8 cellular contexts compared by ENCODE assay signal in the genomic region with DNA sequence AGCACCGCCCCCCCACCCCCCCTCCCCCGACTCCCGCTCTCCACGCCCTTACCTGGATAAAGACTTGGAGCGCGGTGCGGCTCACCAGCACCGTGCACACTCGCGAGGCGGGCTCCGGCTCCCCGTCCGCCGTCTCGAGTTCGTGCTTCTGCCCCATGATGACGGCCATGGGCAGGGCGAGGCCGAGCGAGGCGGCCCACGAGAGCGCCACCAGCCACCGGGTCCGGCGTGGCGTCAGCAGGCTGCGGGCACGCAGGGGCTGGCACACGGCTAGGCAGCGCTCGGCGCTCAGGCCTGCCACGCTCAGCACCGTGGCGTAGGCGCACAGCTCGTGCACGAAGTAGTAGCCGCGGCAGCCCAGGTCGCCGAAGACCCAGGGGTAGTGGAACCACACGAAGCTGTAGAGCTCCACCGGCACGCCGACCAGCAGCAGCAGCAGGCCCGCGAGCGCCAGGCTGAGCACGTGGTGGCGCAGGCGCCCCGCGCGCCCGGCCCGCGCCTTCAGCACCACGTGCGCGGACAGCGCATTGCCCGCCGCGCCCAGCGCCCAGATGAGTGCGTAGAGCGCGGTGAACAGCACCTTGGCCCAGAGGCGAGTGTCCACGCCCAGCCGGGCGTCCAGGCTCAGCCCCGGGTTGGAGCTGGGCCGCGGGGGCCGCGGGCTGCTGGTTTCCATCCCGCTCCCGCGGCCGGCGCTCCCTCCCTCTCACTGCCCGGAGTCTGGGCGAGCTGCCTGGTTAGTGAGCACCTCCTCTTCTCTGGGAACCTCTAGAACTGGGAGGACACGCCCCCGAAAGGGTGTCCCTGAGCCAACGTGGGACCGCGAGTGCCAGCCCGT. TPM values are rescaled to one million over a fixed set of nuclear protein-coding genes. Genes with fewer than 3 reads are reported as not detected.
DNase-seq lines count a peak whose midpoint lies in the region; ATAC-seq and TF ChIP-seq lines count a peak whose summit lies in the region.

A gene with protein sequence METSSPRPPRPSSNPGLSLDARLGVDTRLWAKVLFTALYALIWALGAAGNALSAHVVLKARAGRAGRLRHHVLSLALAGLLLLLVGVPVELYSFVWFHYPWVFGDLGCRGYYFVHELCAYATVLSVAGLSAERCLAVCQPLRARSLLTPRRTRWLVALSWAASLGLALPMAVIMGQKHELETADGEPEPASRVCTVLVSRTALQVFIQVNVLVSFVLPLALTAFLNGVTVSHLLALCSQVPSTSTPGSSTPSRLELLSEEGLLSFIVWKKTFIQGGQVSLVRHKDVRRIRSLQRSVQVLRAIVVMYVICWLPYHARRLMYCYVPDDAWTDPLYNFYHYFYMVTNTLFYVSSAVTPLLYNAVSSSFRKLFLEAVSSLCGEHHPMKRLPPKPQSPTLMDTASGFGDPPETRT (minus strand): TSS at position 742 of the 838 bp plus-strand sequence. CDS start 66 bp downstream, at position 676.

- peaks cover 0 to 3% of the 10 kb centered on the region in 2 donors for H3K9me3 ChIP-seq in lung (ENCODE audit: control insufficient read depth in 2 of 2, insufficient read depth in 1 of 2, low read length in 1 of 2)

- peaks cover 0 to 7% of the 10 kb centered on the region in 2 donors for H3K4me1 ChIP-seq in lung (ENCODE audit: control insufficient read depth in 2 of 2, insufficient read depth in 2 of 2, low read length in 2 of 2)

- DNase-seq in AG08395 (ENCODE audit: low spot score) (peak; percentile 50), ecto neural progenitor cell (ENCODE audit: low spot score) (peak; percentile 87), lung (ENCODE audit: low spot score) (peak; percentile 47), stromal cell of bone marrow (ENCODE audit: low read depth) (peak; percentile 18), NCI-H82 (lab: John Stamatoyannopoulos, UW) (no peak), NCI-H2227 (lab: John Stamatoyannopoulos, UW; ENCODE audit: unreplicated experiment) (no peak), DMS 273 (lab: John Stamatoyannopoulos, UW; ENCODE audit: unreplicated experiment) (no peak)

- WGBS in lung, 2 donors = 19 to 25% methylated on average over 86 to 93 of the region's 93 CpGs

- H3K4me3 ChIP-seq in lung = no peak within 1 kb of the TSS

- H3K36me3 ChIP-seq in lung (ENCODE audit: control insufficient read depth in 2 of 2, insufficient read depth in 2 of 2, low read length in 2 of 2) = no peaks in the 10 kb centered on the region

- H3K27me3 ChIP-seq in lung (ENCODE audit: control insufficient read depth, insufficient read depth) = no peaks in the 10 kb centered on the region

- ATAC-seq in lung (ENCODE audit: insufficient read depth, low FRiP score) = peak; percentile 93

- no peak within 1 kb of the TSS for H3K27ac ChIP-seq in lung (ENCODE audit: low read depth in 1 of 2, low read length in 1 of 2)

- TF ChIP-seq CTCF in lung (IDR thresholded peaks at IDR 0.05; ENCODE audit: control extremely low read depth, extremely low read depth) = no peak

TF ChIP-seq in PFSK-1, 5 proteins besides CTCF, POLR2A, EP300 and RAD21:
- TF ChIP-seq FOXP2 (optimal IDR thresholded peaks at IDR 0.05; ENCODE audit: borderline replicate concordance, extremely low read depth, extremely low read length, insufficient read depth) = no peak
- TF ChIP-seq, protein P1, sequence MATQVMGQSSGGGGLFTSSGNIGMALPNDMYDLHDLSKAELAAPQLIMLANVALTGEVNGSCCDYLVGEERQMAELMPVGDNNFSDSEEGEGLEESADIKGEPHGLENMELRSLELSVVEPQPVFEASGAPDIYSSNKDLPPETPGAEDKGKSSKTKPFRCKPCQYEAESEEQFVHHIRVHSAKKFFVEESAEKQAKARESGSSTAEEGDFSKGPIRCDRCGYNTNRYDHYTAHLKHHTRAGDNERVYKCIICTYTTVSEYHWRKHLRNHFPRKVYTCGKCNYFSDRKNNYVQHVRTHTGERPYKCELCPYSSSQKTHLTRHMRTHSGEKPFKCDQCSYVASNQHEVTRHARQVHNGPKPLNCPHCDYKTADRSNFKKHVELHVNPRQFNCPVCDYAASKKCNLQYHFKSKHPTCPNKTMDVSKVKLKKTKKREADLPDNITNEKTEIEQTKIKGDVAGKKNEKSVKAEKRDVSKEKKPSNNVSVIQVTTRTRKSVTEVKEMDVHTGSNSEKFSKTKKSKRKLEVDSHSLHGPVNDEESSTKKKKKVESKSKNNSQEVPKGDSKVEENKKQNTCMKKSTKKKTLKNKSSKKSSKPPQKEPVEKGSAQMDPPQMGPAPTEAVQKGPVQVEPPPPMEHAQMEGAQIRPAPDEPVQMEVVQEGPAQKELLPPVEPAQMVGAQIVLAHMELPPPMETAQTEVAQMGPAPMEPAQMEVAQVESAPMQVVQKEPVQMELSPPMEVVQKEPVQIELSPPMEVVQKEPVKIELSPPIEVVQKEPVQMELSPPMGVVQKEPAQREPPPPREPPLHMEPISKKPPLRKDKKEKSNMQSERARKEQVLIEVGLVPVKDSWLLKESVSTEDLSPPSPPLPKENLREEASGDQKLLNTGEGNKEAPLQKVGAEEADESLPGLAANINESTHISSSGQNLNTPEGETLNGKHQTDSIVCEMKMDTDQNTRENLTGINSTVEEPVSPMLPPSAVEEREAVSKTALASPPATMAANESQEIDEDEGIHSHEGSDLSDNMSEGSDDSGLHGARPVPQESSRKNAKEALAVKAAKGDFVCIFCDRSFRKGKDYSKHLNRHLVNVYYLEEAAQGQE (IDR thresholded peaks at IDR 0.05; ENCODE audit: insufficient read depth in 1 of 2, low read depth in 2 of 2, low read length in 2 of 2) = peak; percentile 93 to 96
TF ChIP-seq in PFSK-1: peak in this region for 1.

RNA-seq across cellular contexts. Expression of the gene that starts here (rescaled TPM):
- polyA plus RNA-seq in PFSK-1 (2012; ENCODE audit: insufficient read length, low read depth) = not detected
- not detected for total RNA-seq in lung
- not detected for polyA plus RNA-seq in lung

Comparison
In these comparisons a context has a peak if more than half of its experiments do, and no peak if none do; other contexts are left out.
1. Peak in DNase-seq and ATAC-seq in lung; RNA of the gene not detected or under 1 TPM.
2. DNase-seq: peak in AG08395 (single experiment), ecto neural progenitor cell (single experiment) and stromal cell of bone marrow (single experiment); none in NCI-H82 (single experiment), NCI-H2227 (single experiment) and DMS 273 (single experiment).